ENCODE assay signal across 23 cellular contexts in genomic region chr19:28920269-28921066, GRCh38.
DNase-seq lines count a peak whose midpoint lies in the region; ATAC-seq and TF ChIP-seq lines count a peak whose summit lies in the region.
"Had no signal": no experiment of that assay in that cellular context is flagged by ENCODE, and none has a peak within 500 bp of the region (broad histone marks: within the 10 kb centered on the region; RNA-seq: fewer than 3 reads in every experiment).

No MANE protein-coding gene starts in this region.

- no peak overlapping the region for H3K27ac ChIP-seq in BLaER1
- no peak overlapping the region for H3K27ac ChIP-seq in HEK293 (ENCODE audit: extremely low read depth, low read depth, low read length)
- no peak overlapping the region for H3K27ac ChIP-seq in neural progenitor cell
- H3K27ac ChIP-seq: esophagus muscularis mucosa, spleen, vagina had no signal

- H3K27me3 ChIP-seq in BLaER1, result no peaks in the 10 kb centered on the region
- no peaks in the 10 kb centered on the region for H3K27me3 ChIP-seq in neural progenitor cell
- H3K27me3 ChIP-seq: vagina had no signal

- TF ChIP-seq CTCF in HEK293 (tag by site-specific recombination; IDR thresholded peaks at IDR 0.05) (no peak), glutamatergic neuron (IDR thresholded peaks at IDR 0.05; ENCODE audit: partially characterized antibody, unreplicated experiment) (no peak), neural progenitor cell (IDR thresholded peaks at IDR 0.05) (no peak), nephron progenitor cell (IDR thresholded peaks at IDR 0.05) (no peak)

- H3F3A ChIP-seq in neural progenitor cell (ENCODE audit: low read depth), result peaks cover 7% of the 10 kb centered on the region

- peak overlapping the region; percentile 58 for H2AFZ ChIP-seq in neural progenitor cell (replicated peaks)

- H3K27me3 Mint-ChIP-seq in glutamatergic neuron (ENCODE audit: unreplicated experiment) (peaks cover 2% of the 10 kb centered on the region), neural progenitor cell (ENCODE audit: insufficient read depth, low read depth) (peaks cover 8% of the 10 kb centered on the region), nephron progenitor cell (ENCODE audit: low read depth, poor library complexity) (peaks cover 22% of the 10 kb centered on the region)

- H3K4me1 ChIP-seq in BLaER1, result peaks cover 41% of the 10 kb centered on the region
- H3K4me1 ChIP-seq in HEK293 (ENCODE audit: control insufficient read depth, insufficient read depth, low read length), result no peaks in the 10 kb centered on the region
- H3K4me1 ChIP-seq in neural progenitor cell, result peaks cover 13% of the 10 kb centered on the region
- H3K4me1 ChIP-seq: esophagus muscularis mucosa, spleen, vagina had no signal

- H3K79me2 ChIP-seq in neural progenitor cell (ENCODE audit: low read depth), result no peaks in the 10 kb centered on the region

- CTCF ChIA-PET in HEK293 (lab: Yijun Ruan, JAX), result interaction anchor here (0.8 kb wide), 1 partner anchor 12 kb away, joined by 3 read pairs; no protein-coding TSS in a partner anchor

- H3K9me3 ChIP-seq in BLaER1, result peaks cover under 1% of the 10 kb centered on the region; the same call in 1 of the 2 replicates
- H3K9me3 ChIP-seq in HEK293 (ENCODE audit: control insufficient read depth, insufficient read depth, low read depth, low read length), result peaks cover 2% of the 10 kb centered on the region
- H3K9me3 ChIP-seq in neural progenitor cell (ENCODE audit: low read depth), result no peaks in the 10 kb centered on the region
- H3K9me3 ChIP-seq: esophagus muscularis mucosa, mucosa of descending colon, vagina had no signal

- H3K4me2 ChIP-seq in BLaER1 (peak overlapping the region; percentile 18), neural progenitor cell (peak overlapping the region; percentile 62)

- H3K9me3 Mint-ChIP-seq in glutamatergic neuron (ENCODE audit: unreplicated experiment) (no peaks in the 10 kb centered on the region), neural progenitor cell (no peaks in the 10 kb centered on the region), nephron progenitor cell (no peaks in the 10 kb centered on the region)
- H3K9me3 Mint-ChIP-seq: stimulated activated effector memory CD8-positive, alpha-beta T cell treated with anti-CD3 and anti-CD28 coated beads, Interleukin-12 subunit alpha, Interleukin-12 subunit beta, amount 100 ng/mL, for 72 hours; T-helper 1 cell treated with Interleukin-12 subunit alpha and Interleukin-12 subunit beta and Interleukin-4 antibody, amounts not matched to agents 30 μg/mL and 1 μg/mL, for 36 hours had no signal

- H3K27ac Mint-ChIP-seq in glutamatergic neuron (ENCODE audit: unreplicated experiment) (no peak overlapping the region), neural progenitor cell (peak overlapping the region; percentile 28), nephron progenitor cell (no peak overlapping the region)
- H3K27ac Mint-ChIP-seq: activated CD4-positive, alpha-beta T cell treated with anti-CD3 and anti-CD28 coated beads for 36 hours; IgD-negative memory B cell; stimulated activated effector memory CD8-positive, alpha-beta T cell treated with anti-CD3 and anti-CD28 coated beads, Interleukin-12 subunit alpha, Interleukin-12 subunit beta, amount 100 ng/mL, for 72 hours; T-helper 1 cell treated with Interleukin-12 subunit alpha and Interleukin-12 subunit beta and Interleukin-4 antibody, amounts not matched to agents 30 μg/mL and 1 μg/mL, for 36 hours had no signal

- DNase-seq in glutamatergic neuron, result peak; percentile 39
- DNase-seq in neural progenitor cell (ENCODE audit: low spot score), result peak; percentile 53
- no peak for DNase-seq in stimulated activated naive CD4-positive, alpha-beta T cell treated with Interleukin-2 at 50 U/mL for 16 hours (lab: John Stamatoyannopoulos, UW)
- DNase-seq in AG08396 (ENCODE audit: low spot score), result no peak
- DNase-seq in nephron progenitor cell, result no peak
- DNase-seq: activated CD4-positive, alpha-beta T cell treated with anti-CD3 and anti-CD28 coated beads for 36 hours; effector memory CD4-positive, alpha-beta T cell; EL; foreskin melanocyte; hippocampal formation; mucosa of descending colon; NCI-H1417; NCI-H524; spleen; stimulated activated CD4-positive, alpha-beta T cell treated with anti-CD3 and anti-CD28 coated beads, Interleukin-2, amount 100 ng/mL, for 48 hours had no signal

- H3K4me3 ChIP-seq in BLaER1 (no peak overlapping the region), HEK293 (ENCODE audit: low read depth, low read length) (no peak overlapping the region), neural progenitor cell (no peak overlapping the region)
- H3K4me3 ChIP-seq: esophagus muscularis mucosa, mucosa of descending colon, spleen, vagina had no signal

- H3K36me3 ChIP-seq in BLaER1 (no peaks in the 10 kb centered on the region), HEK293 (ENCODE audit: control insufficient read depth in 2 of 2, insufficient read depth in 1 of 2, low read length in 2 of 2) (no peaks in the 10 kb centered on the region), neural progenitor cell (no peaks in the 10 kb centered on the region)
- H3K36me3 ChIP-seq: esophagus muscularis mucosa, spleen, vagina had no signal

- H3K9ac ChIP-seq in BLaER1 (no peak overlapping the region), neural progenitor cell (no peak overlapping the region)

- POLR2A ChIA-PET in HEK293 (lab: Yijun Ruan, JAX), result no interaction called here

- ATAC-seq in GM21360 (IDR thresholded peaks at IDR 0.05; ENCODE audit: unreplicated experiment), result no peak
- ATAC-seq: activated CD4-positive, alpha-beta T cell treated with anti-CD3 and anti-CD28 coated beads for 36 hours; mucosa of descending colon; stimulated activated effector memory CD8-positive, alpha-beta T cell treated with anti-CD3 and anti-CD28 coated beads, Interleukin-12 subunit alpha, Interleukin-12 subunit beta, amount 100 ng/mL, for 72 hours had no signal

- H3K4me1 Mint-ChIP-seq in glutamatergic neuron (ENCODE audit: low read depth, unreplicated experiment) (peaks cover 17% of the 10 kb centered on the region), neural progenitor cell (peaks cover 11% of the 10 kb centered on the region), nephron progenitor cell (peaks cover 6% of the 10 kb centered on the region)
- H3K4me1 Mint-ChIP-seq: activated CD4-positive, alpha-beta T cell treated with anti-CD3 and anti-CD28 coated beads for 36 hours; IgD-negative memory B cell; stimulated activated effector memory CD8-positive, alpha-beta T cell treated with anti-CD3 and anti-CD28 coated beads, Interleukin-12 subunit alpha, Interleukin-12 subunit beta, amount 100 ng/mL, for 72 hours had no signal

- no peaks in the 10 kb centered on the region for H3K36me3 Mint-ChIP-seq in glutamatergic neuron (ENCODE audit: unreplicated experiment)
- no peaks in the 10 kb centered on the region for H3K36me3 Mint-ChIP-seq in neural progenitor cell
- H3K36me3 Mint-ChIP-seq in nephron progenitor cell (ENCODE audit: low read depth), result no peaks in the 10 kb centered on the region
- H3K36me3 Mint-ChIP-seq: IgD-negative memory B cell; stimulated activated effector memory CD8-positive, alpha-beta T cell treated with anti-CD3 and anti-CD28 coated beads, Interleukin-12 subunit alpha, Interleukin-12 subunit beta, amount 100 ng/mL, for 72 hours had no signal

- H3K4me3 Mint-ChIP-seq in glutamatergic neuron (ENCODE audit: unreplicated experiment), result no peak overlapping the region
- H3K4me3 Mint-ChIP-seq in neural progenitor cell, result no peak overlapping the region
- no peak overlapping the region for H3K4me3 Mint-ChIP-seq in nephron progenitor cell
- H3K4me3 Mint-ChIP-seq: activated CD4-positive, alpha-beta T cell treated with anti-CD3 and anti-CD28 coated beads for 36 hours; IgD-negative memory B cell; stimulated activated effector memory CD8-positive, alpha-beta T cell treated with anti-CD3 and anti-CD28 coated beads, Interleukin-12 subunit alpha, Interleukin-12 subunit beta, amount 100 ng/mL, for 72 hours; T-helper 1 cell treated with Interleukin-12 subunit alpha and Interleukin-12 subunit beta and Interleukin-4 antibody, amounts not matched to agents 30 μg/mL and 1 μg/mL, for 36 hours had no signal

- H4K20me1 ChIP-seq in BLaER1 (no peaks in the 10 kb centered on the region), neural progenitor cell (ENCODE audit: low read depth) (no peaks in the 10 kb centered on the region)

TF ChIP-seq in HEK293, 187 proteins besides CTCF, POLR2A, EP300 and RAD21:
- TF ChIP-seq ZIC2 (tag by site-specific recombination; IDR thresholded peaks at IDR 0.05) (peak; percentile 79), PRDM10 (tag by site-specific recombination; IDR thresholded peaks at IDR 0.05) (no peak)

Comparison
In these comparisons a context has a peak if more than half of its experiments do, and no peak if none do; other contexts are left out.
1. DNase-seq: peak in glutamatergic neuron (single experiment) and neural progenitor cell (single experiment); none in stimulated activated naive CD4-positive, alpha-beta T cell treated with Interleukin-2 at 50 U/mL for 16 hours (single experiment), AG08396 (single experiment) and nephron progenitor cell (single experiment).